In the genomic region with DNA sequence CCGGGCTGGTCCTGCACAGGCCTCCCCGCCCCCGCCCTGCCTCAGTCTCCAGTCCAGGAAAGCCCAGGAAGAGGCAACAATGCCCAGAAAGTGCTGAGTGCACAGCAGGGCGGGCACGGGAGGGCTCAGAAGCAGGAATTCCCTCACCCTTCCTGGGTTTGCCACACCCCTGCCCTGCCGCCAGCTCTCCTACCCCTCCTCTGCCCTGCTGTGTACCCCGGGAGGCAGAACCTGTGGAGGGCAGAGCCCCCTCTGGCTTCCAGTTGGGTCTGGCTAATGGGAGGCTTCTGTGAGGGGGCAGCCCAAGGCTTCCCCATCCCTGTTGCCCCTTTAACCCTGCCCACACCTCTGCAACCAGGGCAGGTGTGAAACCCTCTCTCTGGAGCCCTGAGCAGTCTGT, we compare ENCODE assay signal across 18 cellular contexts. TPM values are rescaled to one million over a fixed set of nuclear protein-coding genes. Genes with fewer than 3 reads are reported as not detected.
DNase-seq lines count a peak whose midpoint lies in the region; ATAC-seq and TF ChIP-seq lines count a peak whose summit lies in the region.
"Had no signal": no experiment of that assay in that cellular context is flagged by ENCODE, and none has a peak within 500 bp of the region (broad histone marks: within the 10 kb centered on the region; RNA-seq: fewer than 3 reads in every experiment).

No MANE protein-coding gene starts in this region.

- no peak overlapping the region for H2AK5ac ChIP-seq in H9 (ENCODE audit: insufficient read length, low read length)

- H2BK15ac ChIP-seq in H9 (ENCODE audit: low read depth, low read length), result no peak overlapping the region

- no peak overlapping the region for H3K4ac ChIP-seq in H9 (ENCODE audit: low read depth, low read length)

- no CpG with 5 or more reads among the region's 7 CpGs for WGBS in H9 (ENCODE audit: extremely low coverage, insufficient read length, low lambda C conversion rate)
- 48 to 67% methylated on average over 7 of the region's 7 CpGs for WGBS in sigmoid colon, 2 donors

- H4K5ac ChIP-seq in H9 (ENCODE audit: insufficient read length, low read depth, low read length), result no peak overlapping the region

- H3K56ac ChIP-seq in H9 (ENCODE audit: insufficient read length, low read depth, low read length), result no peak overlapping the region

- H3K27ac Mint-ChIP-seq in CD14-positive monocyte, result no peak overlapping the region
- no peak overlapping the region for H3K27ac Mint-ChIP-seq in H9

- H3K36me3 ChIP-seq in sigmoid colon, result no peaks in the 10 kb centered on the region
- H3K36me3 ChIP-seq: HAP-1 had no signal

- H3K4me3 Mint-ChIP-seq in CD14-positive monocyte (no peak overlapping the region), H9 (no peak overlapping the region)
- H3K4me3 Mint-ChIP-seq: CD4-positive, alpha-beta memory T cell had no signal

- H2BK120ac ChIP-seq in H9 (ENCODE audit: low read depth, low read length, poor library complexity, severe bottlenecking), result no peak overlapping the region

- H2BK20ac ChIP-seq in H9 (ENCODE audit: low read depth, low read length, poor library complexity, severe bottlenecking), result no peak overlapping the region

- no peak overlapping the region for H3T11ph ChIP-seq in H9 (ENCODE audit: low read length)

- no peak overlapping the region for H3K4me2 ChIP-seq in H9 (ENCODE audit: insufficient read depth, insufficient read length, low read length)

- H3K4me1 ChIP-seq in H9 (ENCODE audit: insufficient read depth, low read length) (no peaks in the 10 kb centered on the region), sigmoid colon (no peaks in the 10 kb centered on the region)

- H2BK12ac ChIP-seq in H9 (ENCODE audit: insufficient read length, low read depth, low read length), result no peak overlapping the region

- H3K27me3 Mint-ChIP-seq in CD14-positive monocyte (ENCODE audit: low read depth in 3 of 3) (peaks cover 0 to 10% (median 9%) of the 10 kb centered on the region in 3 donors), H9 (ENCODE audit: low read depth) (peaks cover 6% of the 10 kb centered on the region)

- peaks cover 0 to 5% (median 0%) of the 10 kb centered on the region in 7 donors for H3K9me3 Mint-ChIP-seq in CD14-positive monocyte
- H3K9me3 Mint-ChIP-seq in H9, result peaks cover 3 to 6% of the 10 kb centered on the region in 2 experiments; a peak in 3 of 5 replicates

- H3K27ac ChIP-seq in H9 (ENCODE audit: insufficient read length, low read depth, low read length), result no peak overlapping the region
- H3K27ac ChIP-seq in sigmoid colon, result no peak overlapping the region
- H3K27ac ChIP-seq: C4-2B, HL-60 had no signal

- no peaks in the 10 kb centered on the region for H3K36me3 Mint-ChIP-seq in CD14-positive monocyte
- no peaks in the 10 kb centered on the region for H3K36me3 Mint-ChIP-seq in H9 (ENCODE audit: insufficient read depth in 1 of 3, low read depth in 3 of 3)
- H3K36me3 Mint-ChIP-seq: CD4-positive, alpha-beta memory T cell had no signal

- H3K9me3 ChIP-seq in H9 (ENCODE audit: control insufficient read depth, low read depth, low read length), result no peaks in the 10 kb centered on the region
- peaks cover 0 to 2% (median 0%) of the 10 kb centered on the region in 4 donors for H3K9me3 ChIP-seq in sigmoid colon
- H3K9me3 ChIP-seq: HAP-1 had no signal

- no peaks in the 10 kb centered on the region for H4K20me1 ChIP-seq in H9 (ENCODE audit: control insufficient read depth, insufficient read depth, insufficient read length)

- H4K8ac ChIP-seq in H9 (replicated peaks; ENCODE audit: insufficient read length, low read depth, low read length), result no peak overlapping the region

- no peak overlapping the region for H3K18ac ChIP-seq in H9 (ENCODE audit: insufficient read length, low read depth, low read length)

- TF ChIP-seq EP300 in sigmoid colon (IDR thresholded peaks at IDR 0.05), result no peak

- no peaks in the 10 kb centered on the region for H3K79me1 ChIP-seq in H9 (ENCODE audit: insufficient read depth, low read depth, low read length, poor library complexity, severe bottlenecking)

- no peaks in the 10 kb centered on the region for H3K23me2 ChIP-seq in H9 (ENCODE audit: insufficient read length, low read depth, low read length, poor library complexity, severe bottlenecking)

- intact Hi-C loops in CD14-positive monocyte (cut with micrococcal nuclease), result no loop called here
- intact Hi-C loops in sigmoid colon (cut with DNase I), result no loop called here

- TF ChIP-seq CTCF in CD14-positive monocyte (IDR thresholded peaks at IDR 0.05), result no peak
- TF ChIP-seq CTCF in H9 (conservative IDR thresholded peaks at IDR 0.05), result no peak
- no peak for TF ChIP-seq CTCF in sigmoid colon (IDR thresholded peaks at IDR 0.05)

- no peak overlapping the region for H3K9ac ChIP-seq in H9 (ENCODE audit: extremely low read depth, insufficient read length, low read length)

- TF ChIP-seq POLR2A in sigmoid colon (IDR thresholded peaks at IDR 0.05), result no peak

- H3K4me1 Mint-ChIP-seq in CD14-positive monocyte (peaks cover 6% of the 10 kb centered on the region), H9 (peaks cover 7 to 18% of the 10 kb centered on the region in 2 experiments)
- H3K4me1 Mint-ChIP-seq: CD4-positive, alpha-beta memory T cell had no signal

- H3K14ac ChIP-seq in H9 (ENCODE audit: insufficient read depth, low read length), result no peak overlapping the region; the same call in 1 of the 2 replicates

- H3K27me3 ChIP-seq in H9 (ENCODE audit: insufficient read depth, low read length) (no peaks in the 10 kb centered on the region), sigmoid colon (peaks cover 0 to 18% (median 4%) of the 10 kb centered on the region in 3 donors)

- H3K4me3 ChIP-seq in sigmoid colon, result no peak overlapping the region
- H3K4me3 ChIP-seq: HAP-1 had no signal

- H3K23ac ChIP-seq in H9 (ENCODE audit: insufficient read length, low read depth, low read length), result no peak overlapping the region

- ATAC-seq in GM21717 (IDR thresholded peaks at IDR 0.05; ENCODE audit: unreplicated experiment) (no peak), GM19328 (IDR thresholded peaks at IDR 0.05; ENCODE audit: unreplicated experiment) (no peak)

- DNase-seq in CD14-positive monocyte (ENCODE audit: low spot score), result peak; percentile 19
- peak; percentile 23 for DNase-seq in H9
- peak; percentile 38 for DNase-seq in islet precursor cell
- DNase-seq in sigmoid colon, result peak; percentile 47
- no peak for DNase-seq in NCI-H526 treated with DMSO at 0.1 percent for 48 hours (lab: John Stamatoyannopoulos, UW)
- DNase-seq: AML-193; CD4-positive, alpha-beta memory T cell; DMS153; DMS79 treated with DMSO at 0.1 percent for 48 hours; GF-D8 had no signal

- no peak overlapping the region for H4K91ac ChIP-seq in H9 (ENCODE audit: insufficient read length, low read depth, low read length)

- H2BK5ac ChIP-seq in H9 (ENCODE audit: insufficient read length, low read length), result no peak overlapping the region

- H2AFZ ChIP-seq in H9 (ENCODE audit: low read length), result no peak overlapping the region

- H3K79me2 ChIP-seq in H9 (ENCODE audit: insufficient read depth, low read length), result no peaks in the 10 kb centered on the region

RNA-seq across cellular contexts. Expression of gene CSF3R, which starts 47.5 kb away (rescaled TPM):
- polyA plus RNA-seq in CD14-positive monocyte (100 to 1,000 TPM; 270 to 447 TPM), sigmoid colon (1 to 10 TPM; 3.9 to 4.2 (median 3.9) TPM)
- total RNA-seq in H9 (2021) (not detected in 2 replicates), sigmoid colon (1 to 10 TPM; 7.5 to 9.1 (median 8.6) TPM)
- total RNA-seq: H1, HT1080 had no signal
- polyA plus RNA-seq: BJ; CD4-positive, alpha-beta memory T cell; H1 had no signal
